10 cellular contexts compared by ENCODE assay signal in genomic region chr18:9742588-9743131, GRCh38. TPM values are rescaled to one million over a fixed set of nuclear protein-coding genes. Genes with fewer than 3 reads are reported as not detected.
DNase-seq lines count a peak whose midpoint lies in the region; ATAC-seq and TF ChIP-seq lines count a peak whose summit lies in the region.
"Had no signal": no experiment of that assay in that cellular context is flagged by ENCODE, and none has a peak within 500 bp of the region (broad histone marks: within the 10 kb centered on the region; RNA-seq: fewer than 3 reads in every experiment).

No MANE protein-coding gene starts in this region.

- H3K9me3 ChIP-seq in lung (ENCODE audit: control insufficient read depth in 2 of 2, insufficient read depth in 1 of 2, low read length in 1 of 2) (no peaks in the 10 kb centered on the region), tibial artery (no peaks in the 10 kb centered on the region)
- H3K9me3 ChIP-seq: ovary had no signal

- H3K27ac ChIP-seq in lung (ENCODE audit: low read depth in 1 of 2, low read length in 1 of 2) (peak overlapping the region in 1 of 2 donors; percentile 82), tibial artery (peak overlapping the region; percentile 57 to 59)

- H3K4me3 ChIP-seq in lung = no peak overlapping the region
- peak overlapping the region in 1 of 2 donors; percentile 14 for H3K4me3 ChIP-seq in tibial artery
- H3K4me3 ChIP-seq: ovary had no signal

- H3K27me3 ChIP-seq in lung (ENCODE audit: control insufficient read depth, insufficient read depth) (no peaks in the 10 kb centered on the region), tibial artery (no peaks in the 10 kb centered on the region)
- H3K27me3 ChIP-seq: ovary had no signal

- TF ChIP-seq CTCF in lung (IDR thresholded peaks at IDR 0.05; ENCODE audit: control extremely low read depth, extremely low read depth) = no peak
- TF ChIP-seq CTCF in tibial artery (IDR thresholded peaks at IDR 0.05) = no peak

- H3K36me3 ChIP-seq in lung (ENCODE audit: control insufficient read depth in 2 of 2, insufficient read depth in 2 of 2, low read length in 2 of 2) (peaks cover 0 to 2% of the 10 kb centered on the region in 2 donors), tibial artery (no peaks in the 10 kb centered on the region)
- H3K36me3 ChIP-seq: ovary had no signal

- H3K4me1 ChIP-seq in lung (ENCODE audit: control insufficient read depth in 2 of 2, insufficient read depth in 2 of 2, low read length in 2 of 2) (peaks cover 0 to 18% of the 10 kb centered on the region in 2 donors), tibial artery (peaks cover 0 to 28% (median 21%) of the 10 kb centered on the region in 4 donors)

- WGBS in lung, 2 donors = 7 to 9% methylated on average over 8 of the region's 8 CpGs

- ATAC-seq in lung (ENCODE audit: insufficient read depth, low FRiP score) (peak; percentile 54), GM18858 (IDR thresholded peaks at IDR 0.05; ENCODE audit: unreplicated experiment) (no peak), HG03439 (IDR thresholded peaks at IDR 0.05; ENCODE audit: unreplicated experiment) (no peak)

- DNase-seq in NCI-H69 (lab: John Stamatoyannopoulos, UW) = peak; percentile 72
- DNase-seq in dermis blood vessel endothelial cell = peak; percentile 61
- DNase-seq in lung (ENCODE audit: low spot score) = no peak
- no peak for DNase-seq in tibial artery
- DNase-seq in activated gamma-delta T cell treated with Interleukin-2 at 50 U/mL for 16 hours = no peak
- no peak for DNase-seq in occipital lobe (lab: John Stamatoyannopoulos, UW)
- DNase-seq: SHP77 treated with DMSO at 0.1 percent for 48 hours had no signal

- intact Hi-C loops in tibial artery (cut with DNase I; ENCODE audit: low total_unique reads) = no loop called here

RNA-seq across cellular contexts. Expression of gene RAB31, which starts 34.6 kb away (rescaled TPM):
- total RNA-seq in dermis blood vessel endothelial cell = 27.2 and 44.3 TPM in 2 replicates
- total RNA-seq in lung = 100 to 1,000 TPM in 1 of 2 donors, 10 to 100 TPM in 1; 32.1 to 114 TPM
- 10 to 100 TPM; 21.5 to 67.0 TPM for polyA plus RNA-seq in lung
- 27.6 TPM for total RNA-seq in occipital lobe

Comparison
In these comparisons a context has a peak if more than half of its experiments do, and no peak if none do; other contexts are left out.
1. DNase-seq: peak in NCI-H69 (single experiment) and dermis blood vessel endothelial cell (single experiment); none in lung (single experiment), tibial artery (0 of 2), activated gamma-delta T cell treated with Interleukin-2 at 50 U/mL for 16 hours (single experiment) and occipital lobe (single experiment).